Comparison of ENCODE assay signal across 1 cellular context in the genomic region with DNA sequence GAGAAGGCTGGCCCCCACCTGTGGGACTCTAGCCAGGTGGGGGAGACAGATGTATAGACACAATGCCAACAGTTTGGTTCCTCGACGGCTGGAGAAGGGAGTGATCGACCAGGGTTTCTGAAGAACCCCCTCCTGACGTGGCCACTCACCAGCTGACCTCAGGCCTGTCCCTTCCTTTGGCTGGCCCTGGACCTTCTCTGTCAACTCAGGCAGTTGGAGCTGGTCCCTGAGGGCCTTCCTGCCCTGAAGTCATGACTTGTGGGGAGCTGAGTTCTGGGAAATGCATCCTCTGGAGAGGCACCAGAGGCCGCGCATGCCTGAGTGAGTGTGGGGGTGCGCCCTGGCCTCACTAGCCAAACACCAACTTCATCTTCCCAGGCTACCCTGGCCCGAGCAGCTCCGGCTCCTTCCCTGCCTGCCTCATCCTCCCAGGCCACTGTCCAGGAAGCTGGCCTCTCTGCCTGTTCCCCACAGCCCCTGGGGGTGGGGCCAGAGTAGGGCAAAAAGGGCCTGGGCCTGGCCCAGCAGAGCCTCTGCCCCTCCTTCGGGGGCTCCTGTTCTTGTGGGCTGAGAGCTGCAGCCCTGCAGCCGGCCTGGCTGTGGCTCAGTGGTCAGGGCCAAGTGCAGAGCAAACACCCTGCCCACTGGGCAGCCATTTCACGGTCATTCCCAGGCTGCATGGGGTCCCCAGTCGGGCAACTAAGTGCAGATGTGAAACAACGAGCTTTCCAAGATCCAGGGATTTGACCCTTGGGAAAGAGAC.
TF ChIP-seq lines count a peak whose summit lies in the region.

No MANE protein-coding gene starts in this region.

TF ChIP-seq in SK-N-SH, 30 proteins besides CTCF, POLR2A, EP300 and RAD21 (continued from another document):
- TF ChIP-seq, protein P1, sequence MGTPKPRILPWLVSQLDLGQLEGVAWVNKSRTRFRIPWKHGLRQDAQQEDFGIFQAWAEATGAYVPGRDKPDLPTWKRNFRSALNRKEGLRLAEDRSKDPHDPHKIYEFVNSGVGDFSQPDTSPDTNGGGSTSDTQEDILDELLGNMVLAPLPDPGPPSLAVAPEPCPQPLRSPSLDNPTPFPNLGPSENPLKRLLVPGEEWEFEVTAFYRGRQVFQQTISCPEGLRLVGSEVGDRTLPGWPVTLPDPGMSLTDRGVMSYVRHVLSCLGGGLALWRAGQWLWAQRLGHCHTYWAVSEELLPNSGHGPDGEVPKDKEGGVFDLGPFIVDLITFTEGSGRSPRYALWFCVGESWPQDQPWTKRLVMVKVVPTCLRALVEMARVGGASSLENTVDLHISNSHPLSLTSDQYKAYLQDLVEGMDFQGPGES (IDR thresholded peaks at IDR 0.05; ENCODE audit: low read depth, low read length): no peak
- TF ChIP-seq TEAD4 (IDR thresholded peaks at IDR 0.05; ENCODE audit: borderline replicate concordance, insufficient read depth) (no peak), TAF1 (IDR thresholded peaks at IDR 0.05; ENCODE audit: borderline replicate concordance, low read depth, low read length) (no peak), RXRA (IDR thresholded peaks at IDR 0.05; ENCODE audit: borderline replicate concordance, low read depth) (no peak), RCOR1 (IDR thresholded peaks at IDR 0.05; ENCODE audit: low read length) (no peak), SMC3 (IDR thresholded peaks at IDR 0.05; ENCODE audit: low read depth, low read length) (no peak), YY1 (IDR thresholded peaks at IDR 0.05; ENCODE audit: low read depth) (no peak), NRF1 (IDR thresholded peaks at IDR 0.05; ENCODE audit: low read depth, low read length) (no peak), NFIC (IDR thresholded peaks at IDR 0.05; ENCODE audit: borderline replicate concordance) (no peak), MXI1 (IDR thresholded peaks at IDR 0.05; ENCODE audit: low read depth, low read length) (no peak)
